ENCODE assay signal across 9 cellular contexts in genomic region chr11:66363805-66364535, GRCh38. TPM values are rescaled to one million over a fixed set of nuclear protein-coding genes. Genes with fewer than 3 reads are reported as not detected.
A peak's percentile ranks its signal among the peaks of the same experiment; 100 is the strongest.
DNase-seq lines count a peak whose midpoint lies in the region; ATAC-seq and TF ChIP-seq lines count a peak whose summit lies in the region.
"Had no signal": no experiment of that assay in that cellular context is flagged by ENCODE, and none has a peak within 500 bp of the region (broad histone marks: within the 10 kb centered on the region; RNA-seq: fewer than 3 reads in every experiment).

No MANE protein-coding gene starts in this region.

- peak; percentile 78 for ATAC-seq in activated CD8-positive, alpha-beta T cell treated with anti-CD3 and anti-CD28 coated beads, Interleukin-2, amount 10 ng/mL, durations not matched to agents 7 days and 5 days
- ATAC-seq in GM18519 (IDR thresholded peaks at IDR 0.05; ENCODE audit: low FRiP score, unreplicated experiment) (no peak), gastroesophageal sphincter (no peak)

- H3K27ac ChIP-seq in gastroesophageal sphincter, result no peak overlapping the region

- H3K36me3 ChIP-seq in Loucy (ENCODE audit: insufficient read depth, low read length) (no peaks in the 10 kb centered on the region), gastroesophageal sphincter (no peaks in the 10 kb centered on the region)

- no peak overlapping the region for H3K4me2 ChIP-seq in Loucy (ENCODE audit: low read depth, low read length, poor library complexity, severe bottlenecking)

- no peaks in the 10 kb centered on the region for H3K27me3 Mint-ChIP-seq in activated CD8-positive, alpha-beta T cell treated with anti-CD3 and anti-CD28 coated beads, Interleukin-2, amount 10 ng/mL, durations not matched to agents 7 days and 5 days (ENCODE audit: low read depth)
- H3K27me3 Mint-ChIP-seq in progenitor cell of endocrine pancreas, result no peaks in the 10 kb centered on the region
- H3K27me3 Mint-ChIP-seq: stimulated activated naive CD8-positive, alpha-beta T cell treated with anti-CD3 and anti-CD28 coated beads, Interleukin-15, Interleukin-2, amounts not matched to agents 100 ng/mL and 50 ng/mL, for 24 hours had no signal

- H3K4me1 ChIP-seq in Loucy (ENCODE audit: insufficient read depth, low read length, poor library complexity, severe bottlenecking) (no peaks in the 10 kb centered on the region), gastroesophageal sphincter (no peaks in the 10 kb centered on the region)

- POLR2A ChIA-PET in activated CD8-positive, alpha-beta T cell treated with anti-CD3 and anti-CD28 coated beads, Interleukin-2, amount 10 ng/mL, durations not matched to agents 7 days and 5 days (lab: Charles Lee), result interaction anchor here (0.5 kb wide), 1 partner anchor 402 kb away, joined by 3 read pairs; no protein-coding TSS in a partner anchor

- H3K9me3 Mint-ChIP-seq in activated CD8-positive, alpha-beta T cell treated with anti-CD3 and anti-CD28 coated beads, Interleukin-2, amount 10 ng/mL, durations not matched to agents 7 days and 5 days (ENCODE audit: insufficient read depth), result no peaks in the 10 kb centered on the region
- no peaks in the 10 kb centered on the region for H3K9me3 Mint-ChIP-seq in progenitor cell of endocrine pancreas (ENCODE audit: low read depth)
- H3K9me3 Mint-ChIP-seq: stimulated activated naive CD8-positive, alpha-beta T cell treated with anti-CD3 and anti-CD28 coated beads, Interleukin-15, Interleukin-2, amounts not matched to agents 100 ng/mL and 50 ng/mL, for 24 hours had no signal

- WGBS in gastroesophageal sphincter (ENCODE audit: low coverage in 1 of 2), 2 donors, result 60 to 65% methylated on average over 5 to 8 of the region's 15 CpGs

- no peak overlapping the region for H3K4me3 Mint-ChIP-seq in activated CD8-positive, alpha-beta T cell treated with anti-CD3 and anti-CD28 coated beads, Interleukin-2, amount 10 ng/mL, durations not matched to agents 7 days and 5 days
- no peak overlapping the region for H3K4me3 Mint-ChIP-seq in progenitor cell of endocrine pancreas (ENCODE audit: low read depth)
- H3K4me3 Mint-ChIP-seq: stimulated activated naive CD8-positive, alpha-beta T cell treated with anti-CD3 and anti-CD28 coated beads, Interleukin-15, Interleukin-2, amounts not matched to agents 100 ng/mL and 50 ng/mL, for 24 hours had no signal

- H3K9me3 ChIP-seq in Loucy (ENCODE audit: insufficient read depth, low read depth, low read length), result no peaks in the 10 kb centered on the region
- no peaks in the 10 kb centered on the region for H3K9me3 ChIP-seq in gastroesophageal sphincter

- no peak overlapping the region for H2AFZ ChIP-seq in Loucy (ENCODE audit: low read length)

- no peaks in the 10 kb centered on the region for H3K79me2 ChIP-seq in Loucy (ENCODE audit: insufficient read depth, low read length)

- no peaks in the 10 kb centered on the region for H3K36me3 Mint-ChIP-seq in activated CD8-positive, alpha-beta T cell treated with anti-CD3 and anti-CD28 coated beads, Interleukin-2, amount 10 ng/mL, durations not matched to agents 7 days and 5 days (ENCODE audit: low read depth)
- peaks cover 8% of the 10 kb centered on the region for H3K36me3 Mint-ChIP-seq in progenitor cell of endocrine pancreas (ENCODE audit: insufficient read depth)

- H3K9ac ChIP-seq in Loucy (ENCODE audit: low read depth, low read length, poor library complexity, severe bottlenecking), result no peak overlapping the region

- TF ChIP-seq CTCF in Loucy (conservative IDR thresholded peaks at IDR 0.05; ENCODE audit: low read length), result peak; percentile 86
- TF ChIP-seq CTCF in epithelial cell of esophagus (IDR thresholded peaks at IDR 0.05; ENCODE audit: insufficient read depth, low read depth, low read length, missing control alignments), result peak; percentile 67
- TF ChIP-seq CTCF in progenitor cell of endocrine pancreas (IDR thresholded peaks at IDR 0.05; ENCODE audit: unreplicated experiment), result peak; percentile 73
- TF ChIP-seq CTCF in gastroesophageal sphincter (IDR thresholded peaks at IDR 0.05), result peak in 1 of 4 experiments; percentile 46

- TF ChIP-seq EP300 in gastroesophageal sphincter (IDR thresholded peaks at IDR 0.05), result no peak

- no peaks in the 10 kb centered on the region for H3K27me3 ChIP-seq in Loucy (ENCODE audit: insufficient read depth, low read length, poor library complexity, severe bottlenecking)
- no peaks in the 10 kb centered on the region for H3K27me3 ChIP-seq in gastroesophageal sphincter

- no peaks in the 10 kb centered on the region for H4K20me1 ChIP-seq in Loucy (ENCODE audit: insufficient read depth, low read length, poor library complexity, severe bottlenecking)

- CTCF ChIA-PET in activated CD8-positive, alpha-beta T cell treated with anti-CD3 and anti-CD28 coated beads, Interleukin-2, amount 10 ng/mL, durations not matched to agents 7 days and 5 days (lab: Charles Lee), result interaction anchor here (0.6 to 3.8 kb wide), 19 partner anchors 8 to 197 kb away, joined by 3 to 44 read pairs (median 6); partner anchors contain the start of genes B4GAT1, BRMS1, RIN1 and SLC29A2

- TF ChIP-seq POLR2A in gastroesophageal sphincter (IDR thresholded peaks at IDR 0.05), result no peak

- no peak overlapping the region for H3K27ac Mint-ChIP-seq in activated CD8-positive, alpha-beta T cell treated with anti-CD3 and anti-CD28 coated beads, Interleukin-2, amount 10 ng/mL, durations not matched to agents 7 days and 5 days
- no peak overlapping the region for H3K27ac Mint-ChIP-seq in progenitor cell of endocrine pancreas
- H3K27ac Mint-ChIP-seq: stimulated activated naive CD8-positive, alpha-beta T cell treated with anti-CD3 and anti-CD28 coated beads, Interleukin-15, Interleukin-2, amounts not matched to agents 100 ng/mL and 50 ng/mL, for 24 hours had no signal

- H3K9me2 ChIP-seq in Loucy (replicated peaks; ENCODE audit: low read depth, low read length), result no peaks in the 10 kb centered on the region

- no peaks in the 10 kb centered on the region for H3F3A ChIP-seq in Loucy (ENCODE audit: low read depth)

- H3K4me3 ChIP-seq in Loucy (ENCODE audit: low read length, poor library complexity, severe bottlenecking), result no peak overlapping the region
- H3K4me3 ChIP-seq in epithelial cell of esophagus (ENCODE audit: low read length), result no peak overlapping the region
- H3K4me3 ChIP-seq in gastroesophageal sphincter, result no peak overlapping the region

- DNase-seq in ELF-1 (ENCODE audit: low read depth, low spot score) (peak; percentile 88), epithelial cell of esophagus (ENCODE audit: low read depth) (peak; percentile 36), progenitor cell of endocrine pancreas (ENCODE audit: low spot score, unreplicated experiment) (peak; percentile 52), hippocampal formation (lab: John Stamatoyannopoulos, UW) (no peak)
- DNase-seq in activated CD8-positive, alpha-beta T cell treated with anti-CD3 and anti-CD28 coated beads, Interleukin-2, amount 10 ng/mL, durations not matched to agents 7 days and 5 days, result peak; percentile 80

- H3K4me1 Mint-ChIP-seq in activated CD8-positive, alpha-beta T cell treated with anti-CD3 and anti-CD28 coated beads, Interleukin-2, amount 10 ng/mL, durations not matched to agents 7 days and 5 days (ENCODE audit: low read depth), result no peaks in the 10 kb centered on the region
- H3K4me1 Mint-ChIP-seq in progenitor cell of endocrine pancreas (ENCODE audit: low read depth), result no peaks in the 10 kb centered on the region

RNA-seq across cellular contexts. Expression of gene SLC29A2, which starts 7.6 kb away (rescaled TPM):
- total RNA-seq in activated CD8-positive, alpha-beta T cell treated with anti-CD3 and anti-CD28 coated beads, Interleukin-2, amount 10 ng/mL, durations not matched to agents 7 days and 5 days, result 10 to 100 TPM; 10.0 to 11.1 TPM
- total RNA-seq in progenitor cell of endocrine pancreas (35.6 and 38.2 TPM in 2 replicates), gastroesophageal sphincter (1 to 10 TPM in 2 of 4 donors, under 1 TPM in 2; 0.27 to 3.2 (median 1.2) TPM)

RNA-seq across cellular contexts. Expression of gene B4GAT1, which starts 16.5 kb away (rescaled TPM):
- 1 to 10 TPM; 7.6 TPM for total RNA-seq in activated CD8-positive, alpha-beta T cell treated with anti-CD3 and anti-CD28 coated beads, Interleukin-2, amount 10 ng/mL, durations not matched to agents 7 days and 5 days
- 25.9 and 28.7 TPM in 2 replicates for total RNA-seq in progenitor cell of endocrine pancreas
- total RNA-seq in gastroesophageal sphincter, result 10 to 100 TPM; 39.7 to 62.0 (median 47.6) TPM

RNA-seq across cellular contexts. Expression of gene BRMS1, which starts 19.1 kb away (rescaled TPM):
- total RNA-seq in activated CD8-positive, alpha-beta T cell treated with anti-CD3 and anti-CD28 coated beads, Interleukin-2, amount 10 ng/mL, durations not matched to agents 7 days and 5 days, result 10 to 100 TPM; 53.2 to 57.1 TPM
- 38.1 and 38.3 TPM in 2 replicates for total RNA-seq in progenitor cell of endocrine pancreas
- 10 to 100 TPM; 26.6 to 44.2 (median 35.5) TPM for total RNA-seq in gastroesophageal sphincter

RNA-seq across cellular contexts. Expression of gene RIN1, which starts 27.7 kb away (rescaled TPM):
- 1 to 10 TPM; 1.3 TPM for total RNA-seq in activated CD8-positive, alpha-beta T cell treated with anti-CD3 and anti-CD28 coated beads, Interleukin-2, amount 10 ng/mL, durations not matched to agents 7 days and 5 days
- total RNA-seq in progenitor cell of endocrine pancreas (1.5 and 2.3 TPM in 2 replicates), gastroesophageal sphincter (1 to 10 TPM; 3.8 to 9.3 (median 4.7) TPM)

RNA-seq across cellular contexts. Expression of gene CD248, which starts 47.1 kb away (rescaled TPM):
- 10 to 100 TPM; 79.5 to 80.8 TPM for total RNA-seq in activated CD8-positive, alpha-beta T cell treated with anti-CD3 and anti-CD28 coated beads, Interleukin-2, amount 10 ng/mL, durations not matched to agents 7 days and 5 days
- 0.22 and 0.67 TPM in 2 replicates for total RNA-seq in progenitor cell of endocrine pancreas
- 10 to 100 TPM; 23.1 to 68.2 (median 27.0) TPM for total RNA-seq in gastroesophageal sphincter

Comparison
In these comparisons a context has a peak if more than half of its experiments do, and no peak if none do; other contexts are left out.
1. DNase-seq: peak in ELF-1 (single experiment), activated CD8-positive, alpha-beta T cell treated with anti-CD3 and anti-CD28 coated beads, Interleukin-2, amount 10 ng/mL, durations not matched to agents 7 days and 5 days (single experiment), epithelial cell of esophagus (single experiment) and progenitor cell of endocrine pancreas (single experiment); none in hippocampal formation (0 of 2).